ENCODE assay signal across 8 cellular contexts in the genomic region with DNA sequence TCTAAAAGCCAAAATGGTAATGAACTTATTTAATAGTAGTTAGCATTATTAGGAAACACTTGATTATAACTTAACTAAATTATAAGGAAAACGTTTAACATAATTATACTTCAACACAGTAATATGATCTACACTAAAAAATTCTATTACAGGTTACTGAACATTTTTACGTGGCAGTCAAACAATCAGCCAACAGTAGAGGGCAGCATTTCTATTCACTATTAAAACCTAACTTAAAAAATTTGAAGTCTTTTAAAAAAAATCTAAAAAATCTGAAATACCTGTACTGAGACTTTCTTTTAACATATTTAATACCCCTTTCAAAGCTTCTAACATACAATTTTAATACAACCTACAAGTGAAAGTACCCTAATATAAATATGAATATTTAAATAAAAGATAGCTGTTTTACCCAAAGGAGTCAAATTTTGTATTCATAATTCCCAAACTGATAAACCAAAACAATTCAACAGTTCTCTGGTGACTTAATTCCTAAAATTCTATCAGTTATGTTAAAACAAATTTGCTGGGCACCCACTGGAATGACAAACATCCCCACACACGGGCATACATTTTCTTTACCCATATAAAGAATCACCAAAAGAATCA. TPM values are rescaled to one million over a fixed set of nuclear protein-coding genes. Genes with fewer than 3 reads are reported as not detected.
A peak's percentile ranks its signal among the peaks of the same experiment; 100 is the strongest.
DNase-seq lines count a peak whose midpoint lies in the region; ATAC-seq, FAIRE-seq and TF ChIP-seq lines count a peak whose summit lies in the region.

No MANE protein-coding gene starts in this region.

- no peaks in the 10 kb centered on the region for H3K27me3 ChIP-seq in MG63

- no peak overlapping the region for H3K4me3 ChIP-seq in MG63

- no peak overlapping the region for H3K4me3 Mint-ChIP-seq in activated T-cell treated with anti-CD3 and anti-CD28 coated beads, Interleukin-2, amount 50 U/mL, for 4 hours
- H3K4me3 Mint-ChIP-seq in glutamatergic neuron (ENCODE audit: unreplicated experiment): no peak overlapping the region

- peak; percentile 96 for FAIRE-seq in G401.6 (lab: Jason Lieb, UNC)

- TF ChIP-seq CTCF in glutamatergic neuron (IDR thresholded peaks at IDR 0.05; ENCODE audit: partially characterized antibody, unreplicated experiment): peak; percentile 75

- no peak for ATAC-seq in activated T-cell treated with anti-CD3 and anti-CD28 coated beads, Interleukin-2, amount 50 U/mL, for 4 hours

- peaks cover 61% of the 10 kb centered on the region for H3K4me1 Mint-ChIP-seq in activated T-cell treated with anti-CD3 and anti-CD28 coated beads, Interleukin-2, amount 50 U/mL, for 4 hours (ENCODE audit: low read depth)
- peaks cover 12% of the 10 kb centered on the region for H3K4me1 Mint-ChIP-seq in glutamatergic neuron (ENCODE audit: low read depth, unreplicated experiment)

- H3K9me3 ChIP-seq in MG63: no peaks in the 10 kb centered on the region

- no peak overlapping the region for H3K27ac Mint-ChIP-seq in glutamatergic neuron (ENCODE audit: unreplicated experiment)

- H3K36me3 ChIP-seq in MG63: peaks cover 27% of the 10 kb centered on the region

- H3K27me3 Mint-ChIP-seq in activated T-cell treated with anti-CD3 and anti-CD28 coated beads, Interleukin-2, amount 50 U/mL, for 4 hours (ENCODE audit: low read depth): no peaks in the 10 kb centered on the region
- H3K27me3 Mint-ChIP-seq in glutamatergic neuron (ENCODE audit: unreplicated experiment): no peaks in the 10 kb centered on the region

- peak; percentile 13 for DNase-seq in AG08395 (ENCODE audit: low spot score)
- peak; percentile 8 for DNase-seq in NCI-H2171 (lab: John Stamatoyannopoulos, UW)
- DNase-seq in activated T-cell treated with anti-CD3 and anti-CD28 coated beads, Interleukin-2, amount 50 U/mL, for 4 hours: peak; percentile 25
- DNase-seq in glutamatergic neuron: no peak
- peak; percentile 31 for DNase-seq in stimulated activated CD8-positive, alpha-beta memory T cell treated with anti-CD3 and anti-CD28 coated beads, Interleukin-4, amount 100 ng/mL, for 48 hours
- no peak for DNase-seq in NCI-H187 (lab: John Stamatoyannopoulos, UW)
- DNase-seq in MG63: no peak

- H3K9me3 Mint-ChIP-seq in activated T-cell treated with anti-CD3 and anti-CD28 coated beads, Interleukin-2, amount 50 U/mL, for 4 hours: no peaks in the 10 kb centered on the region
- H3K9me3 Mint-ChIP-seq in glutamatergic neuron (ENCODE audit: unreplicated experiment): peaks cover 1% of the 10 kb centered on the region

- H3K36me3 Mint-ChIP-seq in activated T-cell treated with anti-CD3 and anti-CD28 coated beads, Interleukin-2, amount 50 U/mL, for 4 hours (ENCODE audit: insufficient read depth): peaks cover 7% of the 10 kb centered on the region
- no peaks in the 10 kb centered on the region for H3K36me3 Mint-ChIP-seq in glutamatergic neuron (ENCODE audit: unreplicated experiment)

RNA-seq across cellular contexts. Expression of gene DLG1, which starts 41.5 kb away (rescaled TPM):
- total RNA-seq in activated T-cell treated with anti-CD3 and anti-CD28 coated beads, Interleukin-2, amount 50 U/mL, for 4 hours: 10 to 100 TPM; 42.3 to 44.3 (median 44.3) TPM
- 66.0 TPM for total RNA-seq in glutamatergic neuron (ENCODE audit: unreplicated experiment)
- total RNA-seq in MG63 (2014; rRNA removed; shearing (Covaris generic); ENCODE audit: low replicate concordance): 21.3 and 24.6 TPM in 2 replicates

Comparison
In these comparisons a context has a peak if more than half of its experiments do, and no peak if none do; other contexts are left out.
1. DNase-seq: peak in AG08395 (single experiment), NCI-H2171 (single experiment), activated T-cell treated with anti-CD3 and anti-CD28 coated beads, Interleukin-2, amount 50 U/mL, for 4 hours (single experiment) and stimulated activated CD8-positive, alpha-beta memory T cell treated with anti-CD3 and anti-CD28 coated beads, Interleukin-4, amount 100 ng/mL, for 48 hours (single experiment); none in glutamatergic neuron (single experiment), NCI-H187 (0 of 2) and MG63 (single experiment).